In the genomic region with DNA sequence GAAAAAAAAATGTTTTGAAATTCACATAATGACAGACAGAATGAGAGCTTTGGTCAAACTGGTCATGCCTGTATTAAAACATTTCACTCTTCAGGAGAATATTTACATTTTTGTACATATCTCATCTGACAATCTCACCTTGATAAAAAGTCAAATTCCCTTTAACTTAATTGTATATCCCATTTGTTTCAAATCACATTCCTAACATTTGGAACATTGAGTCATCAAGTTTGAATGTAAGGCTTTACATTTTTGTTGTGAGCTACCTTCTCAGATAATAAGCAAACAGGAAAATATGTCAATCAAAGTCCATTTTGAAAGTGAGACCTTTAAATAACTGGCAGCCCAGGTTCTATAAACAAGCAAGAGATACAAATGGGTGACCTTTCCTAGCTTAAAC, we compare ENCODE assay signal across 20 cellular contexts.
"Had no signal": no experiment of that assay in that cellular context is flagged by ENCODE, and none has a peak within 500 bp of the region (broad histone marks: within the 10 kb centered on the region; RNA-seq: fewer than 3 reads in every experiment).

No MANE protein-coding gene starts in this region.

- DNase-seq: activated gamma-delta T cell treated with Interleukin-2 at 50 U/mL for 16 hours; activated T-cell treated with anti-CD3 and anti-CD28 coated beads, Interleukin-2, amount 50 U/mL, for 1 hour; anterior cingulate cortex; body of pancreas; erythroblast; foreskin fibroblast; immature natural killer cell; kidney glomerular epithelial cell; left lung; midbrain; natural killer cell; psoas muscle; right cardiac atrium; stimulated activated CD4-positive, alpha-beta T cell treated with anti-CD3 and anti-CD28 coated beads, Interleukin-4, amount 100 ng/mL, for 24 hours; stimulated activated naive CD4-positive, alpha-beta T cell treated with Interleukin-2 at 50 U/mL for 16 hours; T-helper 9 cell had no signal

- H3K36me3 Mint-ChIP-seq: activated naive CD4-positive, alpha-beta T cell treated with anti-CD3 and anti-CD28 coated beads, Interleukin-2, amount 50 U/mL, for 24 hours; natural killer cell; WTC11 had no signal

- H3K27me3 ChIP-seq: body of pancreas, left lung had no signal

- ATAC-seq: body of pancreas, left lung, natural killer cell, psoas muscle, right cardiac atrium, WTC11 had no signal

- H3K4me1 Mint-ChIP-seq: WTC11 had no signal

- H3K4me3 Mint-ChIP-seq: activated naive CD4-positive, alpha-beta T cell treated with anti-CD3 and anti-CD28 coated beads, Interleukin-2, amount 50 U/mL, for 24 hours; immature natural killer cell; natural killer cell; WTC11 had no signal

- H3K36me3 ChIP-seq: left lung, thoracic aorta had no signal

- H3K4me3 ChIP-seq: body of pancreas, left lung, lung, psoas muscle, thoracic aorta had no signal

- H3K9me3 ChIP-seq: body of pancreas, left lung, psoas muscle, thoracic aorta had no signal

- H3K4me1 ChIP-seq: left lung, psoas muscle had no signal

- H3K27me3 Mint-ChIP-seq: activated naive CD4-positive, alpha-beta T cell treated with anti-CD3 and anti-CD28 coated beads, Interleukin-2, amount 50 U/mL, for 24 hours had no signal

- H3K27ac ChIP-seq: body of pancreas, left lung, psoas muscle, thoracic aorta had no signal

- H3K9me3 Mint-ChIP-seq: activated naive CD4-positive, alpha-beta T cell treated with anti-CD3 and anti-CD28 coated beads, Interleukin-2, amount 50 U/mL, for 24 hours; immature natural killer cell; natural killer cell; WTC11 had no signal

- H3K27ac Mint-ChIP-seq: activated naive CD4-positive, alpha-beta T cell treated with anti-CD3 and anti-CD28 coated beads, Interleukin-2, amount 50 U/mL, for 24 hours; WTC11 had no signal
